8 cellular contexts compared by ENCODE assay signal in genomic region chr4:88320780-88321373, GRCh38.
DNase-seq lines count a peak whose midpoint lies in the region; ATAC-seq lines count a peak whose summit lies in the region.

No MANE protein-coding gene starts in this region.

- ATAC-seq in GM19467 (IDR thresholded peaks at IDR 0.05; ENCODE audit: unreplicated experiment) (peak; percentile 98), HG03469 (IDR thresholded peaks at IDR 0.05; ENCODE audit: unreplicated experiment) (peak; percentile 98)

- DNase-seq in ELF-1 (ENCODE audit: low read depth, low spot score) (peak; percentile 44), UCSD-AML1 (lab: John Stamatoyannopoulos, UW; ENCODE audit: unreplicated experiment) (peak; percentile 19), fibroblast of peridontal ligament (ENCODE audit: extremely low read depth) (peak; percentile 21), NCI-H1436 treated with DMSO at 0.1 percent for 48 hours (lab: John Stamatoyannopoulos, UW) (no peak), NCI-H2081 treated with DMSO at 0.1 percent for 48 hours (lab: John Stamatoyannopoulos, UW) (no peak)
- DNase-seq in stimulated activated CD4-positive, alpha-beta T cell treated with anti-CD3 and anti-CD28 coated beads, Interleukin-4, amount 100 ng/mL, for 24 hours, result peak; percentile 9

Comparison
In these comparisons a context has a peak if more than half of its experiments do, and no peak if none do; other contexts are left out.
1. DNase-seq: peak in ELF-1 (single experiment), UCSD-AML1 (single experiment), fibroblast of peridontal ligament (single experiment) and stimulated activated CD4-positive, alpha-beta T cell treated with anti-CD3 and anti-CD28 coated beads, Interleukin-4, amount 100 ng/mL, for 24 hours (single experiment); none in NCI-H1436 treated with DMSO at 0.1 percent for 48 hours (single experiment) and NCI-H2081 treated with DMSO at 0.1 percent for 48 hours (single experiment).